ENCODE assay signal across 15 cellular contexts in genomic region chr10:77939561-77940001, GRCh38. TPM values are rescaled to one million over a fixed set of nuclear protein-coding genes. Genes with fewer than 3 reads are reported as not detected.
DNase-seq lines count a peak whose midpoint lies in the region; ATAC-seq and TF ChIP-seq lines count a peak whose summit lies in the region.
"Had no signal": no experiment of that assay in that cellular context is flagged by ENCODE, and none has a peak within 500 bp of the region (broad histone marks: within the 10 kb centered on the region; RNA-seq: fewer than 3 reads in every experiment).

No MANE protein-coding gene starts in this region.

- POLR2A ChIA-PET in A673 (lab: Charles Lee; ENCODE audit: low non-redundant PET): no interaction called here

- H3K4me1 Mint-ChIP-seq in neural crest cell (peaks cover 31% of the 10 kb centered on the region), progenitor cell of endocrine pancreas (ENCODE audit: low read depth) (peaks cover 11% of the 10 kb centered on the region)
- H3K4me1 Mint-ChIP-seq in activated T-helper 17 cell treated with anti-CD3 and anti-CD28 coated beads, Interleukin-2, amount 50 U/mL, for 72 hours: no peaks in the 10 kb centered on the region
- H3K4me1 Mint-ChIP-seq: activated CD4-positive, alpha-beta memory T cell treated with anti-CD3 and anti-CD28 coated beads, Interleukin-2, amount 10 ng/mL, durations not matched to agents 7 days and 5 days; stimulated activated memory B cell treated with anti-CD40 and anti-IgM and Interleukin-4, amounts not matched to agents 10 μg/mL and 1 μg/mL and 100 μg/mL, for 72 hours had no signal

- H3K9me3 Mint-ChIP-seq in neural crest cell: no peaks in the 10 kb centered on the region
- no peaks in the 10 kb centered on the region for H3K9me3 Mint-ChIP-seq in activated T-helper 17 cell treated with anti-CD3 and anti-CD28 coated beads, Interleukin-2, amount 50 U/mL, for 72 hours
- no peaks in the 10 kb centered on the region for H3K9me3 Mint-ChIP-seq in progenitor cell of endocrine pancreas (ENCODE audit: low read depth)
- H3K9me3 Mint-ChIP-seq: activated CD4-positive, alpha-beta memory T cell treated with anti-CD3 and anti-CD28 coated beads, Interleukin-2, amount 10 ng/mL, durations not matched to agents 7 days and 5 days; stimulated activated memory B cell treated with anti-CD40 and anti-IgM and Interleukin-4, amounts not matched to agents 10 μg/mL and 1 μg/mL and 100 μg/mL, for 72 hours had no signal

- no peak for ATAC-seq in activated T-helper 17 cell treated with anti-CD3 and anti-CD28 coated beads, Interleukin-2, amount 50 U/mL, for 72 hours (replicated peaks)
- ATAC-seq: stimulated activated memory B cell treated with anti-CD40 and anti-IgM and Interleukin-4, amounts not matched to agents 10 μg/mL and 1 μg/mL and 100 μg/mL, for 72 hours had no signal

- H3K9me3 ChIP-seq in A673 (ENCODE audit: low read depth, low read length, poor library complexity, severe bottlenecking): no peaks in the 10 kb centered on the region
- H3K9me3 ChIP-seq: BLaER1 treated with 17β-estradiol and CSF1 and Interleukin-3, amounts not matched to agents 10 nM and 100 nM; SK-N-SH had no signal

- H3K27ac Mint-ChIP-seq in neural crest cell (ENCODE audit: unreplicated experiment) (peak overlapping the region; percentile 35), progenitor cell of endocrine pancreas (no peak overlapping the region)
- H3K27ac Mint-ChIP-seq in activated T-helper 17 cell treated with anti-CD3 and anti-CD28 coated beads, Interleukin-2, amount 50 U/mL, for 72 hours: no peak overlapping the region
- H3K27ac Mint-ChIP-seq: activated CD4-positive, alpha-beta memory T cell treated with anti-CD3 and anti-CD28 coated beads, Interleukin-2, amount 10 ng/mL, durations not matched to agents 7 days and 5 days; stimulated activated memory B cell treated with anti-CD40 and anti-IgM and Interleukin-4, amounts not matched to agents 10 μg/mL and 1 μg/mL and 100 μg/mL, for 72 hours had no signal

- H3K27ac ChIP-seq in A673 (ENCODE audit: low read depth, low read length, poor library complexity, severe bottlenecking) (no peak overlapping the region), epithelial cell of prostate (peak overlapping the region; percentile 74)
- H3K27ac ChIP-seq: BLaER1 treated with 17β-estradiol and CSF1 and Interleukin-3, amounts not matched to agents 10 nM and 100 nM had no signal

- intact Hi-C loops in A673 (cut with micrococcal nuclease; ENCODE audit: unreplicated experiment): no loop called here

- H3K4me3 ChIP-seq in A673 (ENCODE audit: low read depth, low read length, poor library complexity, severe bottlenecking) (no peak overlapping the region), LNCaP clone FGC (ENCODE audit: low read depth, low read length) (no peak overlapping the region)
- H3K4me3 ChIP-seq: BLaER1 treated with 17β-estradiol and CSF1 and Interleukin-3, amounts not matched to agents 10 nM and 100 nM; lung had no signal

- no peaks in the 10 kb centered on the region for H3K27me3 Mint-ChIP-seq in neural crest cell (ENCODE audit: low read depth)
- H3K27me3 Mint-ChIP-seq in activated T-helper 17 cell treated with anti-CD3 and anti-CD28 coated beads, Interleukin-2, amount 50 U/mL, for 72 hours: peaks cover 15% of the 10 kb centered on the region
- no peaks in the 10 kb centered on the region for H3K27me3 Mint-ChIP-seq in progenitor cell of endocrine pancreas

- no TSS peak for BruUV-seq in A673 (replicated peaks; lab: Mats Ljungman, UMichigan)

- CTCF ChIA-PET in A673 (lab: Charles Lee): no interaction called here

- H3K4me1 ChIP-seq in A673 (ENCODE audit: insufficient read depth, low read length, poor library complexity, severe bottlenecking): no peaks in the 10 kb centered on the region
- H3K4me1 ChIP-seq: BLaER1 treated with 17β-estradiol and CSF1 and Interleukin-3, amounts not matched to agents 10 nM and 100 nM had no signal

- DNase-seq in A673 (ENCODE audit: low spot score) (peak; percentile 27), LNCaP clone FGC (ENCODE audit: low read depth) (peak; percentile 14), epithelial cell of prostate (ENCODE audit: low read depth, low spot score) (no peak), neural crest cell (ENCODE audit: low read depth, low spot score) (no peak), progenitor cell of endocrine pancreas (ENCODE audit: low spot score, unreplicated experiment) (no peak), DMS114 treated with DMSO at 0.1 percent for 48 hours (lab: John Stamatoyannopoulos, UW; ENCODE audit: unreplicated experiment) (no peak), NCI-H1436 treated with DMSO at 0.1 percent for 48 hours (lab: John Stamatoyannopoulos, UW) (no peak)
- DNase-seq: activated CD4-positive, alpha-beta memory T cell treated with anti-CD3 and anti-CD28 coated beads, Interleukin-2, amount 10 ng/mL, durations not matched to agents 7 days and 5 days; NCI-H2107; SK-N-SH; stimulated activated CD4-positive, alpha-beta T cell treated with anti-CD3 and anti-CD28 coated beads, Interleukin-12 subunit alpha, Interleukin-12 subunit beta, amount 100 ng/mL, for 4 hours had no signal

- TF ChIP-seq CTCF in A673 (conservative IDR thresholded peaks at IDR 0.05; ENCODE audit: low read depth, low read length) (no peak), LNCaP clone FGC (IDR thresholded peaks at IDR 0.05; ENCODE audit: control insufficient read depth, extremely low read depth, insufficient read depth) (no peak), neural crest cell (conservative IDR thresholded peaks at IDR 0.05) (no peak), progenitor cell of endocrine pancreas (IDR thresholded peaks at IDR 0.05; ENCODE audit: unreplicated experiment) (no peak)

- H3K36me3 ChIP-seq in A673 (ENCODE audit: insufficient read depth, low read length, poor library complexity, severe bottlenecking): no peaks in the 10 kb centered on the region
- H3K36me3 ChIP-seq: BLaER1 treated with 17β-estradiol and CSF1 and Interleukin-3, amounts not matched to agents 10 nM and 100 nM had no signal

- H3K36me3 Mint-ChIP-seq in neural crest cell (ENCODE audit: low read depth) (no peaks in the 10 kb centered on the region), progenitor cell of endocrine pancreas (ENCODE audit: insufficient read depth) (no peaks in the 10 kb centered on the region)
- H3K36me3 Mint-ChIP-seq in activated T-helper 17 cell treated with anti-CD3 and anti-CD28 coated beads, Interleukin-2, amount 50 U/mL, for 72 hours (ENCODE audit: low read depth): no peaks in the 10 kb centered on the region
- H3K36me3 Mint-ChIP-seq: stimulated activated memory B cell treated with anti-CD40 and anti-IgM and Interleukin-4, amounts not matched to agents 10 μg/mL and 1 μg/mL and 100 μg/mL, for 72 hours had no signal

- H3K4me3 Mint-ChIP-seq in neural crest cell: no peak overlapping the region
- no peak overlapping the region for H3K4me3 Mint-ChIP-seq in activated T-helper 17 cell treated with anti-CD3 and anti-CD28 coated beads, Interleukin-2, amount 50 U/mL, for 72 hours
- H3K4me3 Mint-ChIP-seq in progenitor cell of endocrine pancreas (ENCODE audit: low read depth): no peak overlapping the region
- H3K4me3 Mint-ChIP-seq: activated CD4-positive, alpha-beta memory T cell treated with anti-CD3 and anti-CD28 coated beads, Interleukin-2, amount 10 ng/mL, durations not matched to agents 7 days and 5 days; stimulated activated memory B cell treated with anti-CD40 and anti-IgM and Interleukin-4, amounts not matched to agents 10 μg/mL and 1 μg/mL and 100 μg/mL, for 72 hours had no signal

- no peaks in the 10 kb centered on the region for H3K27me3 ChIP-seq in A673 (replicated peaks; ENCODE audit: insufficient read depth, low read depth, low read length, poor library complexity)
- H3K27me3 ChIP-seq: BLaER1 treated with 17β-estradiol and CSF1 and Interleukin-3, amounts not matched to agents 10 nM and 100 nM had no signal

RNA-seq across cellular contexts. Expression of gene DLG5, which starts 13.0 kb away (rescaled TPM):
- total RNA-seq in A673 (2021): 44.0 and 47.6 TPM in 2 replicates
- total RNA-seq in neural crest cell: 82.2 and 87.3 TPM in 2 replicates
- 1 to 10 TPM; 3.0 to 7.1 TPM for total RNA-seq in activated T-helper 17 cell treated with anti-CD3 and anti-CD28 coated beads, Interleukin-2, amount 50 U/mL, for 72 hours
- 132 and 149 TPM in 2 replicates for total RNA-seq in progenitor cell of endocrine pancreas

Comparison
In these comparisons a context has a peak if more than half of its experiments do, and no peak if none do; other contexts are left out.
1. DNase-seq: peak in A673 (single experiment) and LNCaP clone FGC (single experiment); none in epithelial cell of prostate (single experiment), neural crest cell (single experiment), progenitor cell of endocrine pancreas (single experiment), DMS114 treated with DMSO at 0.1 percent for 48 hours (single experiment) and NCI-H1436 treated with DMSO at 0.1 percent for 48 hours (single experiment).